In genomic region chr12:124283326-124283725, GRCh38 we compare ENCODE assay signal across 36 cellular contexts. TPM values are rescaled to one million over a fixed set of nuclear protein-coding genes. Genes with fewer than 3 reads are reported as not detected.
"Had no signal": no experiment of that assay in that cellular context is flagged by ENCODE, and none has a peak within 500 bp of the region (broad histone marks: within the 10 kb centered on the region; RNA-seq: fewer than 3 reads in every experiment).

No MANE protein-coding gene starts in this region.

- H3K27ac Mint-ChIP-seq: activated B cell treated with CpG ODN at 0.5 μM for 24 hours; activated CD8-positive, alpha-beta T cell treated with anti-CD3 and anti-CD28 coated beads, Interleukin-2, amount 10 ng/mL, durations not matched to agents 7 days and 5 days; activated naive CD4-positive, alpha-beta T cell treated with anti-CD3 and anti-CD28 coated beads, Interleukin-2, amount 10 ng/mL, durations not matched to agents 7 days and 5 days; activated naive CD8-positive, alpha-beta T cell treated with anti-CD3 and anti-CD28 coated beads, Interleukin-2, amount 10 ng/mL, durations not matched to agents 7 days and 5 days; activated T-cell treated with anti-CD3 and anti-CD28 coated beads, Interleukin-2, amount 50 U/mL, for 24 hours; activated T-cell treated with anti-CD3 and anti-CD28 coated beads, Interleukin-2, amount 50 U/mL, for 72 hours; T-cell; T-helper 1 cell treated with Interleukin-12 subunit alpha and Interleukin-12 subunit beta and Interleukin-4 antibody, amounts not matched to agents 30 μg/mL and 1 μg/mL, for 36 hours; T-helper 2 cell treated with Interferon-gamma antibody and Interleukin-4, amounts not matched to agents 5 μg/mL and 100 μg/mL, for 36 hours had no signal

- H3K36me3 ChIP-seq: brain microvascular endothelial cell, esophagus muscularis mucosa, gastrocnemius medialis, heart left ventricle, WERI-Rb-1 had no signal

- H3K4me3 Mint-ChIP-seq: activated B cell treated with CpG ODN at 0.5 μM for 24 hours; activated CD8-positive, alpha-beta T cell treated with anti-CD3 and anti-CD28 coated beads, Interleukin-2, amount 10 ng/mL, durations not matched to agents 7 days and 5 days; activated naive CD4-positive, alpha-beta T cell treated with anti-CD3 and anti-CD28 coated beads, Interleukin-2, amount 10 ng/mL, durations not matched to agents 7 days and 5 days; activated naive CD8-positive, alpha-beta T cell treated with anti-CD3 and anti-CD28 coated beads, Interleukin-2, amount 10 ng/mL, durations not matched to agents 7 days and 5 days; activated T-cell treated with anti-CD3 and anti-CD28 coated beads, Interleukin-2, amount 50 U/mL, for 24 hours; activated T-cell treated with anti-CD3 and anti-CD28 coated beads, Interleukin-2, amount 50 U/mL, for 72 hours; central memory CD8-positive, alpha-beta T cell; T-cell; T-helper 1 cell treated with Interleukin-12 subunit alpha and Interleukin-12 subunit beta and Interleukin-4 antibody, amounts not matched to agents 30 μg/mL and 1 μg/mL, for 36 hours; T-helper 2 cell treated with Interferon-gamma antibody and Interleukin-4, amounts not matched to agents 5 μg/mL and 100 μg/mL, for 36 hours had no signal

- H3K4me1 Mint-ChIP-seq: activated B cell treated with CpG ODN at 0.5 μM for 24 hours; activated naive CD4-positive, alpha-beta T cell treated with anti-CD3 and anti-CD28 coated beads, Interleukin-2, amount 10 ng/mL, durations not matched to agents 7 days and 5 days; central memory CD8-positive, alpha-beta T cell; T-cell had no signal

- H3K4me3 ChIP-seq: esophagus muscularis mucosa, gastrocnemius medialis, heart left ventricle had no signal

- H3K9me3 ChIP-seq: gastrocnemius medialis had no signal

- DNase-seq: activated B cell treated with CpG ODN at 0.5 μM for 24 hours; activated CD4-positive, alpha-beta T cell treated with anti-CD3 and anti-CD28 coated beads for 48 hours; activated CD4-positive, alpha-beta T cell treated with anti-CD3 and anti-CD28 coated beads, Interleukin-2, amount 50 U/mL, for 1 hour; activated CD4-positive, alpha-beta T cell treated with anti-CD3 and anti-CD28 coated beads, Interleukin-2, amount 50 U/mL, for 48 hours; activated CD8-positive, alpha-beta memory T cell treated with anti-CD3 and anti-CD28 coated beads, Interleukin-2, amount 50 U/mL, for 48 hours; activated CD8-positive, alpha-beta T cell treated with anti-CD3 and anti-CD28 coated beads, Interleukin-2, amount 10 ng/mL, durations not matched to agents 7 days and 5 days; activated gamma-delta T cell; activated naive CD4-positive, alpha-beta T cell; activated naive CD4-positive, alpha-beta T cell treated with anti-CD3 and anti-CD28 coated beads, Interleukin-2, amount 10 ng/mL, durations not matched to agents 7 days and 5 days; activated naive CD8-positive, alpha-beta T cell treated with anti-CD3 and anti-CD28 coated beads, Interleukin-2, amount 10 ng/mL, durations not matched to agents 7 days and 5 days; activated T-cell treated with anti-CD3 and anti-CD28 coated beads for 4 hours; activated T-cell treated with anti-CD3 and anti-CD28 coated beads, Interleukin-2, amount 50 U/mL, for 24 hours; activated T-cell treated with anti-CD3 and anti-CD28 coated beads, Interleukin-2, amount 50 U/mL, for 72 hours; brain microvascular endothelial cell; effector CD8-positive, alpha-beta T cell; erythroblast; foreskin keratinocyte; gastrocnemius medialis; glutamatergic neuron; heart left ventricle; SW 1271; T-cell; T1000; WERI-Rb-1 had no signal

- FAIRE-seq: astrocyte, bronchial epithelial cell, colon, endometrium had no signal

- H3K27ac ChIP-seq: brain microvascular endothelial cell, esophagus muscularis mucosa, foreskin keratinocyte, gastrocnemius medialis, heart left ventricle, WERI-Rb-1 had no signal

- H3K36me3 Mint-ChIP-seq: activated naive CD4-positive, alpha-beta T cell treated with anti-CD3 and anti-CD28 coated beads, Interleukin-2, amount 10 ng/mL, durations not matched to agents 7 days and 5 days; activated naive CD8-positive, alpha-beta T cell treated with anti-CD3 and anti-CD28 coated beads, Interleukin-2, amount 10 ng/mL, durations not matched to agents 7 days and 5 days; T-cell had no signal

- ATAC-seq: activated CD4-positive, CD25-positive, alpha-beta regulatory T cell treated with anti-CD3 and anti-CD28 coated beads, Interleukin-2, amount 50 U/mL, for 24 hours; activated CD8-positive, alpha-beta T cell treated with anti-CD3 and anti-CD28 coated beads, Interleukin-2, amount 10 ng/mL, durations not matched to agents 7 days and 5 days; activated naive CD4-positive, alpha-beta T cell treated with anti-CD3 and anti-CD28 coated beads, Interleukin-2, amount 50 U/mL, for 72 hours; activated T-cell treated with anti-CD3 and anti-CD28 coated beads, Interleukin-2, amount 50 U/mL, for 72 hours; foreskin keratinocyte; gastrocnemius medialis; heart left ventricle; T-cell had no signal

RNA-seq across cellular contexts. Expression of gene RFLNA, which starts 11.6 kb away (rescaled TPM):
- total RNA-seq: activated B cell treated with CpG ODN at 0.5 μM for 24 hours; activated CD8-positive, alpha-beta memory T cell treated with anti-CD3 and anti-CD28 coated beads for 36 hours; activated CD8-positive, alpha-beta T cell treated with anti-CD3 and anti-CD28 coated beads, Interleukin-2, amount 10 ng/mL, durations not matched to agents 7 days and 5 days; activated naive CD8-positive, alpha-beta T cell treated with anti-CD3 and anti-CD28 coated beads, Interleukin-2, amount 10 ng/mL, durations not matched to agents 7 days and 5 days; activated T-cell treated with anti-CD3 and anti-CD28 coated beads, Interleukin-2, amount 50 U/mL, for 72 hours; bronchial epithelial cell; cardiac septum; T-cell had no signal
